ENCODE assay signal across 17 cellular contexts in the genomic region with DNA sequence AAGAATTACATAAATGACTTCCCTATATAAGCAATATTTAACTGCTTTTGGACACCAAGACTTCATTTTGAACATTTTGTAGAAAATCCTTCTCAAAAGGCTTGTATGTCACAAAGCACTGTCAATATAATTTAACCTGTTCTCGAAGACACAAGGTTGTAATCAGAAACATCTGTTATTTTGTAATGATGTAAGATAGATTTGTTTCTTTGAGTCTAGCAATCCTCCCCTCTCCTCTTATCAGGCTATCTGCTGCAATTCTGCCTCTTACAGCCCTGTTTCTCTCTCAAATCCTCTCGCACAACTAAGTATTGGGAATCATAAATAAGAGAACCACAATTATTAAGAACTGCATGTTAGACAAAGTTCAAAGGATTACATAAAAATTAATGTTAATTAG. TPM values are rescaled to one million over a fixed set of nuclear protein-coding genes. Genes with fewer than 3 reads are reported as not detected.
DNase-seq lines count a peak whose midpoint lies in the region; ATAC-seq and TF ChIP-seq lines count a peak whose summit lies in the region.
"Had no signal": no experiment of that assay in that cellular context is flagged by ENCODE, and none has a peak within 500 bp of the region (broad histone marks: within the 10 kb centered on the region; RNA-seq: fewer than 3 reads in every experiment).

No MANE protein-coding gene starts in this region.

- H3K27ac ChIP-seq in A673 (ENCODE audit: low read depth, low read length, poor library complexity, severe bottlenecking): no peak overlapping the region
- no peak overlapping the region for H3K27ac ChIP-seq in testis
- H3K27ac ChIP-seq: C4-2B, Peyer's patch had no signal

- intact Hi-C loops in A673 (cut with micrococcal nuclease; ENCODE audit: unreplicated experiment): loop anchor here (5.0 to 10.0 kb wide), 2 partner anchors 715 to 797 kb away; no protein-coding TSS in a partner anchor
- intact Hi-C loops in testis (cut with DNase I; ENCODE audit: low total_unique reads): no loop called here

- no peaks in the 10 kb centered on the region for H3K27me3 Mint-ChIP-seq in HFFc6 (ENCODE audit: insufficient read depth)
- H3K27me3 Mint-ChIP-seq: IgD-negative memory B cell had no signal

- no peak for TF ChIP-seq POLR2A in testis (IDR thresholded peaks at IDR 0.05)

- no peaks in the 10 kb centered on the region for H3K9me3 ChIP-seq in A673 (ENCODE audit: low read depth, low read length, poor library complexity, severe bottlenecking)
- H3K9me3 ChIP-seq in testis: no peaks in the 10 kb centered on the region
- H3K9me3 ChIP-seq: Peyer's patch had no signal

- no peak for DNase-seq in HFFc6
- DNase-seq in fibroblast of the aortic adventitia (ENCODE audit: low read depth): peak; percentile 70
- DNase-seq in A673 (ENCODE audit: low spot score): no peak
- DNase-seq in SK-N-DZ (ENCODE audit: low spot score): no peak
- no peak for DNase-seq in testis
- DNase-seq: Calu3; CD8-positive, alpha-beta memory T cell; DMS153; Karpas-422; NCI-H1694; NCI-H2081 treated with DMSO at 0.1 percent for 48 hours; NCI-H446 treated with DMSO at 0.1 percent for 48 hours; Peyer's patch had no signal

- no peak overlapping the region for H3K4me3 Mint-ChIP-seq in HFFc6
- H3K4me3 Mint-ChIP-seq: CD8-positive, alpha-beta memory T cell; IgD-negative memory B cell had no signal

- POLR2A ChIA-PET in A673 (lab: Charles Lee; ENCODE audit: low non-redundant PET): no interaction called here

- TF ChIP-seq CTCF in HFFc6 (IDR thresholded peaks at IDR 0.05): no peak
- TF ChIP-seq CTCF in fibroblast of the aortic adventitia (IDR thresholded peaks at IDR 0.05; ENCODE audit: insufficient read depth, low read length): no peak
- no peak for TF ChIP-seq CTCF in A673 (conservative IDR thresholded peaks at IDR 0.05; ENCODE audit: low read depth, low read length)
- no peak for TF ChIP-seq CTCF in testis (IDR thresholded peaks at IDR 0.05)

- H3K4me1 Mint-ChIP-seq in HFFc6 (ENCODE audit: low read depth): peaks cover 81% of the 10 kb centered on the region
- H3K4me1 Mint-ChIP-seq: CD8-positive, alpha-beta memory T cell; IgD-negative memory B cell had no signal

- peak overlapping the region; percentile 33; the same call in 1 of the 2 replicates for H3K27ac Mint-ChIP-seq in HFFc6
- H3K27ac Mint-ChIP-seq: CD8-positive, alpha-beta memory T cell; IgD-negative memory B cell had no signal

- no peak overlapping the region for H3K4me3 ChIP-seq in fibroblast of the aortic adventitia (ENCODE audit: low read depth, low read length)
- H3K4me3 ChIP-seq in A673 (ENCODE audit: low read depth, low read length, poor library complexity, severe bottlenecking): no peak overlapping the region
- H3K4me3 ChIP-seq in testis: no peak overlapping the region
- H3K4me3 ChIP-seq: Peyer's patch had no signal

- no TSS peak for BruUV-seq in A673 (replicated peaks; lab: Mats Ljungman, UMichigan)

- H3K27me3 ChIP-seq in A673 (replicated peaks; ENCODE audit: insufficient read depth, low read depth, low read length, poor library complexity) (peaks cover 21% of the 10 kb centered on the region), testis (no peaks in the 10 kb centered on the region)
- H3K27me3 ChIP-seq: Peyer's patch had no signal

- H3K36me3 ChIP-seq in A673 (ENCODE audit: insufficient read depth, low read length, poor library complexity, severe bottlenecking): no peaks in the 10 kb centered on the region
- H3K36me3 ChIP-seq in testis (ENCODE audit: low read depth, missing control alignments): no peaks in the 10 kb centered on the region
- H3K36me3 ChIP-seq: Peyer's patch had no signal

- CTCF ChIA-PET in A673 (lab: Charles Lee): no interaction called here

- H3K9me3 Mint-ChIP-seq in HFFc6: no peaks in the 10 kb centered on the region
- H3K9me3 Mint-ChIP-seq: CD8-positive, alpha-beta memory T cell; IgD-negative memory B cell had no signal

- H3K36me3 Mint-ChIP-seq in HFFc6 (ENCODE audit: low read depth): no peaks in the 10 kb centered on the region; the same call in 1 of the 2 replicates
- H3K36me3 Mint-ChIP-seq: CD8-positive, alpha-beta memory T cell; IgD-negative memory B cell had no signal

- ATAC-seq in SK-N-SH treated with all-trans-retinoic acid at 6 μM for 48 hours: peak; percentile 61; the same call in 2 of the 3 replicates
- no peak for ATAC-seq in GM19035 (IDR thresholded peaks at IDR 0.05; ENCODE audit: unreplicated experiment)

- no peaks in the 10 kb centered on the region for H3K4me1 ChIP-seq in A673 (ENCODE audit: insufficient read depth, low read length, poor library complexity, severe bottlenecking)
- H3K4me1 ChIP-seq in testis: no peaks in the 10 kb centered on the region
- H3K4me1 ChIP-seq: Peyer's patch had no signal

- WGBS in testis, 2 donors: 64 to 73% methylated on average over 2 of the region's 2 CpGs

TF ChIP-seq in SK-N-SH treated with all-trans-retinoic acid at 6 μM for 48 hours, 23 proteins besides CTCF, POLR2A, EP300 and RAD21:
- TF ChIP-seq ESRRG (CRISPR knock-in tag; IDR thresholded peaks at IDR 0.05) (no peak), ZNF70 (CRISPR knock-in tag; IDR thresholded peaks at IDR 0.05) (no peak)

RNA-seq across cellular contexts. Expression of gene TARS1, which starts 18.6 kb away (rescaled TPM):
- total RNA-seq in HFFc6 (2021; fragmentation: NEBNext Ultra II Directional; extraction: Animal tissue kit (Norgen Biotek cat#: 25700)): 100 to 1,000 TPM; 163 to 199 (median 179) TPM
- total RNA-seq in fibroblast of the aortic adventitia (ENCODE audit: low replicate concordance) (328 and 432 TPM in 2 replicates), A673 (2021) (324 and 333 TPM in 2 replicates), testis (10 to 100 TPM; 36.7 to 40.5 TPM)
- 253 and 271 TPM in 2 replicates for polyA plus RNA-seq in SK-N-DZ (2014; cell fraction: cytosol; rRNA removed)
- polyA plus RNA-seq in SK-N-DZ (2014; cell fraction: nucleus; rRNA removed): 164 and 175 TPM in 2 replicates
- polyA plus RNA-seq in testis (ENCODE audit: insufficient read depth, low read depth, low replicate concordance): 51.1 TPM
